20 cellular contexts compared by ENCODE assay signal in the genomic region with DNA sequence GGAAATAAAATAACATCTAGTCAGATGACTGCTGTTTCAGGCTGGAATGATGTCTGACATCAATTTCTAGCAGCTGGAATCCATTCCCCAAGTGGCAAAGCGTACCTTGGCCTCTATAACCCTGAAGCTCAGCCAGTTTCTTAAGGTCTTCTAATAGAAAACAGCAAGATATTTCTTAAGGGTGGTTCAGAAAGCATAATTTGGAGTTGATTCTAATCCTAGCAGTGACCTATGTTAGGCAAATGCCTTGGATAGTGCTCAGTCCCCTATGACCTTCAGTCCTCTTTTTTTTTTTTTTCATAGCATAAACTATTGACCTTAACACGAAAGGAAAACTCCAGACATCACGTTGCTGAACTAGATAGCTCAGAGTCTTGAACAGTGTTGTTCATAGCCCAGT. TPM values are rescaled to one million over a fixed set of nuclear protein-coding genes. Genes with fewer than 3 reads are reported as not detected.
DNase-seq lines count a peak whose midpoint lies in the region; ATAC-seq lines count a peak whose summit lies in the region.
"Had no signal": no experiment of that assay in that cellular context is flagged by ENCODE, and none has a peak within 500 bp of the region (broad histone marks: within the 10 kb centered on the region; RNA-seq: fewer than 3 reads in every experiment).

No MANE protein-coding gene starts in this region.

- H3K4me3 ChIP-seq in ACC112 (ENCODE audit: low read depth, low read length) (no peak overlapping the region), skin epidermis (no peak overlapping the region)

- no peaks in the 10 kb centered on the region for H3K36me3 Mint-ChIP-seq in immature natural killer cell
- H3K36me3 Mint-ChIP-seq: stimulated activated memory B cell treated with anti-CD40 and anti-IgM and Interleukin-4, amounts not matched to agents 10 μg/mL and 1 μg/mL and 100 μg/mL, for 72 hours had no signal

- 0 out of 2 replicates have a peak, but pooled peaks cover 11% of the 10 kb centered on the region for H3K36me3 ChIP-seq in ACC112 (ENCODE audit: insufficient read depth, low read length)

- DNase-seq in epithelial cell of prostate (ENCODE audit: low read depth, low spot score) (no peak), left ventricle myocardium superior (no peak), SIG-M5 treated with dmso at 0.1 percent for 504 hours (lab: John Stamatoyannopoulos, UW; ENCODE audit: unreplicated experiment) (no peak), LoVo (ENCODE audit: low spot score) (no peak), immature natural killer cell (no peak)
- DNase-seq: activated CD4-positive, alpha-beta T cell treated with anti-CD3 and anti-CD28 coated beads, Interleukin-2, amount 50 U/mL, for 48 hours; activated naive CD4-positive, alpha-beta T cell treated with Interleukin-2 at 50 U/mL for 16 hours; activated T-cell treated with anti-CD3 and anti-CD28 coated beads for 4 hours; DMS 273 treated with DMSO at 0.1 percent for 48 hours; foreskin melanocyte; NCI-H1105 treated with DMSO at 0.1 percent for 48 hours; NCI-H526 treated with DMSO at 0.1 percent for 48 hours; SIG-M5 had no signal

- H3K79me2 ChIP-seq in ACC112 (ENCODE audit: control insufficient read depth, insufficient read depth, low read length, unreplicated experiment) = no peaks in the 10 kb centered on the region

- H3K27ac Mint-ChIP-seq in immature natural killer cell = no peak overlapping the region
- H3K27ac Mint-ChIP-seq: stimulated activated memory B cell treated with anti-CD40 and anti-IgM and Interleukin-4, amounts not matched to agents 10 μg/mL and 1 μg/mL and 100 μg/mL, for 72 hours; type B pancreatic cell had no signal

- H2AFZ ChIP-seq in ACC112 (ENCODE audit: low read length, unreplicated experiment) = no peak overlapping the region

- peaks cover 56% of the 10 kb centered on the region for H3K4me1 ChIP-seq in ACC112 (ENCODE audit: control insufficient read depth, insufficient read depth, low read length, unreplicated experiment)

- peaks cover 5 to 6% (median 5%) of the 10 kb centered on the region in 3 donors for H3K27me3 Mint-ChIP-seq in immature natural killer cell (ENCODE audit: low read depth in 3 of 3)
- H3K27me3 Mint-ChIP-seq: type B pancreatic cell had no signal

- no peaks in the 10 kb centered on the region for H3K4me1 Mint-ChIP-seq in immature natural killer cell
- H3K4me1 Mint-ChIP-seq: stimulated activated memory B cell treated with anti-CD40 and anti-IgM and Interleukin-4, amounts not matched to agents 10 μg/mL and 1 μg/mL and 100 μg/mL, for 72 hours had no signal

- no peak overlapping the region for H3K4me3 Mint-ChIP-seq in immature natural killer cell
- H3K4me3 Mint-ChIP-seq: stimulated activated memory B cell treated with anti-CD40 and anti-IgM and Interleukin-4, amounts not matched to agents 10 μg/mL and 1 μg/mL and 100 μg/mL, for 72 hours; type B pancreatic cell had no signal

- ATAC-seq in left ventricle myocardium superior = peak; percentile 44
- no peak for ATAC-seq in HG03196 (IDR thresholded peaks at IDR 0.05; ENCODE audit: unreplicated experiment)
- ATAC-seq: left colon had no signal

- H3K27ac ChIP-seq in ACC112 (ENCODE audit: low read depth, low read length) = peak overlapping the region; percentile 66
- peak overlapping the region; percentile 84 for H3K27ac ChIP-seq in epithelial cell of prostate
- peak overlapping the region in 12 of 21 experiments; percentile 9 to 78 (median 58) for H3K27ac ChIP-seq in skin epidermis
- H3K27ac ChIP-seq: C4-2B had no signal

- intact Hi-C loops in left ventricle myocardium superior (cut with micrococcal nuclease) = no loop called here

- H3K9me3 Mint-ChIP-seq in immature natural killer cell = peaks cover 0 to 6% (median 0%) of the 10 kb centered on the region in 6 donors
- H3K9me3 Mint-ChIP-seq: stimulated activated memory B cell treated with anti-CD40 and anti-IgM and Interleukin-4, amounts not matched to agents 10 μg/mL and 1 μg/mL and 100 μg/mL, for 72 hours; type B pancreatic cell had no signal

- no peaks in the 10 kb centered on the region for H3K27me3 ChIP-seq in ACC112 (ENCODE audit: insufficient read depth, low read length)

RNA-seq across cellular contexts. Expression of gene LAMC2, which starts 56.5 kb away (rescaled TPM):
- total RNA-seq in left ventricle myocardium superior = 3.7 TPM
- polyA plus RNA-seq in immature natural killer cell = not detected
